ENCODE assay signal across 1 cellular context in genomic region chr18:48446582-48447225, GRCh38.
TF ChIP-seq lines count a peak whose summit lies in the region.

No MANE protein-coding gene starts in this region.

TF ChIP-seq in HepG2, 621 proteins besides CTCF, POLR2A, EP300 and RAD21 (continued from another document and continues in another):
- TF ChIP-seq, protein P1, sequence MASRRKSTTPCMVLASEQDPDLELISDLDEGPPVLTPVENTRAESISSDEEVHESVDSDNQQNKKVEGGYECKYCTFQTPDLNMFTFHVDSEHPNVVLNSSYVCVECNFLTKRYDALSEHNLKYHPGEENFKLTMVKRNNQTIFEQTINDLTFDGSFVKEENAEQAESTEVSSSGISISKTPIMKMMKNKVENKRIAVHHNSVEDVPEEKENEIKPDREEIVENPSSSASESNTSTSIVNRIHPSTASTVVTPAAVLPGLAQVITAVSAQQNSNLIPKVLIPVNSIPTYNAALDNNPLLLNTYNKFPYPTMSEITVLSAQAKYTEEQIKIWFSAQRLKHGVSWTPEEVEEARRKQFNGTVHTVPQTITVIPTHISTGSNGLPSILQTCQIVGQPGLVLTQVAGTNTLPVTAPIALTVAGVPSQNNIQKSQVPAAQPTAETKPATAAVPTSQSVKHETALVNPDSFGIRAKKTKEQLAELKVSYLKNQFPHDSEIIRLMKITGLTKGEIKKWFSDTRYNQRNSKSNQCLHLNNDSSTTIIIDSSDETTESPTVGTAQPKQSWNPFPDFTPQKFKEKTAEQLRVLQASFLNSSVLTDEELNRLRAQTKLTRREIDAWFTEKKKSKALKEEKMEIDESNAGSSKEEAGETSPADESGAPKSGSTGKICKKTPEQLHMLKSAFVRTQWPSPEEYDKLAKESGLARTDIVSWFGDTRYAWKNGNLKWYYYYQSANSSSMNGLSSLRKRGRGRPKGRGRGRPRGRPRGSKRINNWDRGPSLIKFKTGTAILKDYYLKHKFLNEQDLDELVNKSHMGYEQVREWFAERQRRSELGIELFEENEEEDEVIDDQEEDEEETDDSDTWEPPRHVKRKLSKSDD (CRISPR knock-in tag; IDR thresholded peaks at IDR 0.05; ENCODE audit: low read depth), result no peak
- TF ChIP-seq ZBTB33 (CRISPR knock-in tag; IDR thresholded peaks at IDR 0.05), result 0 out of 2 replicates have a peak, but pooled peaks have one; percentile 22
- TF ChIP-seq ZNF354B (CRISPR knock-in tag; IDR thresholded peaks at IDR 0.05), result 0 out of 2 replicates have a peak, but pooled peaks have one; percentile 59
- no peak for TF ChIP-seq AKAP8 (CRISPR knock-in tag; IDR thresholded peaks at IDR 0.05)
- TF ChIP-seq NR1H2 (CRISPR knock-in tag; IDR thresholded peaks at IDR 0.05; ENCODE audit: borderline replicate concordance, low read depth), result no peak
- TF ChIP-seq, protein P2, sequence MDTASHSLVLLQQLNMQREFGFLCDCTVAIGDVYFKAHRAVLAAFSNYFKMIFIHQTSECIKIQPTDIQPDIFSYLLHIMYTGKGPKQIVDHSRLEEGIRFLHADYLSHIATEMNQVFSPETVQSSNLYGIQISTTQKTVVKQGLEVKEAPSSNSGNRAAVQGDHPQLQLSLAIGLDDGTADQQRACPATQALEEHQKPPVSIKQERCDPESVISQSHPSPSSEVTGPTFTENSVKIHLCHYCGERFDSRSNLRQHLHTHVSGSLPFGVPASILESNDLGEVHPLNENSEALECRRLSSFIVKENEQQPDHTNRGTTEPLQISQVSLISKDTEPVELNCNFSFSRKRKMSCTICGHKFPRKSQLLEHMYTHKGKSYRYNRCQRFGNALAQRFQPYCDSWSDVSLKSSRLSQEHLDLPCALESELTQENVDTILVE (CRISPR knock-in tag; IDR thresholded peaks at IDR 0.05), result no peak
- TF ChIP-seq XRCC5 (optimal IDR thresholded peaks at IDR 0.05; ENCODE audit: low read length), result peak; percentile 89
- TF ChIP-seq HCFC1 (IDR thresholded peaks at IDR 0.05; ENCODE audit: low read depth, low read length), result no peak
- TF ChIP-seq TSC22D2 (CRISPR knock-in tag; IDR thresholded peaks at IDR 0.05; ENCODE audit: borderline replicate concordance), result 0 out of 2 replicates have a peak, but pooled peaks have one; percentile 58
- peak; percentile 77 for TF ChIP-seq REPIN1 (CRISPR knock-in tag; IDR thresholded peaks at IDR 0.05; ENCODE audit: borderline replicate concordance, low read depth)
- TF ChIP-seq ZNF143 (CRISPR knock-in tag; IDR thresholded peaks at IDR 0.05), result no peak
- TF ChIP-seq, protein P3, sequence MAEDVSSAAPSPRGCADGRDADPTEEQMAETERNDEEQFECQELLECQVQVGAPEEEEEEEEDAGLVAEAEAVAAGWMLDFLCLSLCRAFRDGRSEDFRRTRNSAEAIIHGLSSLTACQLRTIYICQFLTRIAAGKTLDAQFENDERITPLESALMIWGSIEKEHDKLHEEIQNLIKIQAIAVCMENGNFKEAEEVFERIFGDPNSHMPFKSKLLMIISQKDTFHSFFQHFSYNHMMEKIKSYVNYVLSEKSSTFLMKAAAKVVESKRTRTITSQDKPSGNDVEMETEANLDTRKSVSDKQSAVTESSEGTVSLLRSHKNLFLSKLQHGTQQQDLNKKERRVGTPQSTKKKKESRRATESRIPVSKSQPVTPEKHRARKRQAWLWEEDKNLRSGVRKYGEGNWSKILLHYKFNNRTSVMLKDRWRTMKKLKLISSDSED (CRISPR knock-in tag; IDR thresholded peaks at IDR 0.05), result no peak
- no peak for TF ChIP-seq MAZ (IDR thresholded peaks at IDR 0.05; ENCODE audit: borderline replicate concordance, low read depth, low read length)
- TF ChIP-seq MAZ (CRISPR knock-in tag; IDR thresholded peaks at IDR 0.05; ENCODE audit: low read depth), result peak; percentile 31; the same call in 1 of the 2 replicates
- no peak for TF ChIP-seq ZFP36L1 (CRISPR knock-in tag; IDR thresholded peaks at IDR 0.05)
- TF ChIP-seq ZFX (CRISPR knock-in tag; IDR thresholded peaks at IDR 0.05; ENCODE audit: low read depth), result peak; percentile 84
- TF ChIP-seq MTF1 (CRISPR knock-in tag; IDR thresholded peaks at IDR 0.05), result no peak
- no peak for TF ChIP-seq KDM5A (IDR thresholded peaks at IDR 0.05; ENCODE audit: borderline replicate concordance, low read length)
- no peak for TF ChIP-seq PREB (CRISPR knock-in tag; IDR thresholded peaks at IDR 0.05)
- TF ChIP-seq, protein P4, sequence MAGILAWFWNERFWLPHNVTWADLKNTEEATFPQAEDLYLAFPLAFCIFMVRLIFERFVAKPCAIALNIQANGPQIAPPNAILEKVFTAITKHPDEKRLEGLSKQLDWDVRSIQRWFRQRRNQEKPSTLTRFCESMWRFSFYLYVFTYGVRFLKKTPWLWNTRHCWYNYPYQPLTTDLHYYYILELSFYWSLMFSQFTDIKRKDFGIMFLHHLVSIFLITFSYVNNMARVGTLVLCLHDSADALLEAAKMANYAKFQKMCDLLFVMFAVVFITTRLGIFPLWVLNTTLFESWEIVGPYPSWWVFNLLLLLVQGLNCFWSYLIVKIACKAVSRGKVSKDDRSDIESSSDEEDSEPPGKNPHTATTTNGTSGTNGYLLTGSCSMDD (CRISPR knock-in tag; IDR thresholded peaks at IDR 0.05), result no peak
- peak; percentile 50; the same call in 1 of the 2 replicates for TF ChIP-seq GATAD2A (CRISPR knock-in tag; IDR thresholded peaks at IDR 0.05)
- TF ChIP-seq REXO4 (CRISPR knock-in tag; IDR thresholded peaks at IDR 0.05; ENCODE audit: borderline replicate concordance), result no peak
- TF ChIP-seq ZBTB8A (CRISPR knock-in tag; IDR thresholded peaks at IDR 0.05; ENCODE audit: borderline replicate concordance, low read depth), result no peak
- no peak for TF ChIP-seq DMTF1 (CRISPR knock-in tag; IDR thresholded peaks at IDR 0.05)
- TF ChIP-seq RXRB (CRISPR knock-in tag; IDR thresholded peaks at IDR 0.05; ENCODE audit: borderline replicate concordance), result 0 out of 2 replicates have a peak, but pooled peaks have one; percentile 15
- TF ChIP-seq ZNF792 (CRISPR knock-in tag; IDR thresholded peaks at IDR 0.05), result 0 out of 2 replicates have a peak, but pooled peaks have one; percentile 38
- TF ChIP-seq SMC3 (IDR thresholded peaks at IDR 0.05; ENCODE audit: low read length), result peak; percentile 58
- TF ChIP-seq KLF13 (CRISPR knock-in tag; IDR thresholded peaks at IDR 0.05), result no peak
- TF ChIP-seq MIER3 (CRISPR knock-in tag; IDR thresholded peaks at IDR 0.05; ENCODE audit: borderline replicate concordance), result peak; percentile 52; the same call in 1 of the 2 replicates
- peak; percentile 40; the same call in 1 of the 2 replicates for TF ChIP-seq TBX2 (CRISPR knock-in tag; IDR thresholded peaks at IDR 0.05; ENCODE audit: borderline replicate concordance)
- no peak for TF ChIP-seq ZBTB3 (CRISPR knock-in tag; IDR thresholded peaks at IDR 0.05; ENCODE audit: borderline replicate concordance, low read depth)
- no peak for TF ChIP-seq ATRX (CRISPR knock-in tag; IDR thresholded peaks at IDR 0.05; ENCODE audit: borderline replicate concordance)
- no peak for TF ChIP-seq TCF12 (IDR thresholded peaks at IDR 0.05)
- TF ChIP-seq TCF12 (CRISPR knock-in tag; IDR thresholded peaks at IDR 0.05), result no peak
- TF ChIP-seq ZNF777 (CRISPR knock-in tag; IDR thresholded peaks at IDR 0.05), result no peak
- TF ChIP-seq, protein P5, sequence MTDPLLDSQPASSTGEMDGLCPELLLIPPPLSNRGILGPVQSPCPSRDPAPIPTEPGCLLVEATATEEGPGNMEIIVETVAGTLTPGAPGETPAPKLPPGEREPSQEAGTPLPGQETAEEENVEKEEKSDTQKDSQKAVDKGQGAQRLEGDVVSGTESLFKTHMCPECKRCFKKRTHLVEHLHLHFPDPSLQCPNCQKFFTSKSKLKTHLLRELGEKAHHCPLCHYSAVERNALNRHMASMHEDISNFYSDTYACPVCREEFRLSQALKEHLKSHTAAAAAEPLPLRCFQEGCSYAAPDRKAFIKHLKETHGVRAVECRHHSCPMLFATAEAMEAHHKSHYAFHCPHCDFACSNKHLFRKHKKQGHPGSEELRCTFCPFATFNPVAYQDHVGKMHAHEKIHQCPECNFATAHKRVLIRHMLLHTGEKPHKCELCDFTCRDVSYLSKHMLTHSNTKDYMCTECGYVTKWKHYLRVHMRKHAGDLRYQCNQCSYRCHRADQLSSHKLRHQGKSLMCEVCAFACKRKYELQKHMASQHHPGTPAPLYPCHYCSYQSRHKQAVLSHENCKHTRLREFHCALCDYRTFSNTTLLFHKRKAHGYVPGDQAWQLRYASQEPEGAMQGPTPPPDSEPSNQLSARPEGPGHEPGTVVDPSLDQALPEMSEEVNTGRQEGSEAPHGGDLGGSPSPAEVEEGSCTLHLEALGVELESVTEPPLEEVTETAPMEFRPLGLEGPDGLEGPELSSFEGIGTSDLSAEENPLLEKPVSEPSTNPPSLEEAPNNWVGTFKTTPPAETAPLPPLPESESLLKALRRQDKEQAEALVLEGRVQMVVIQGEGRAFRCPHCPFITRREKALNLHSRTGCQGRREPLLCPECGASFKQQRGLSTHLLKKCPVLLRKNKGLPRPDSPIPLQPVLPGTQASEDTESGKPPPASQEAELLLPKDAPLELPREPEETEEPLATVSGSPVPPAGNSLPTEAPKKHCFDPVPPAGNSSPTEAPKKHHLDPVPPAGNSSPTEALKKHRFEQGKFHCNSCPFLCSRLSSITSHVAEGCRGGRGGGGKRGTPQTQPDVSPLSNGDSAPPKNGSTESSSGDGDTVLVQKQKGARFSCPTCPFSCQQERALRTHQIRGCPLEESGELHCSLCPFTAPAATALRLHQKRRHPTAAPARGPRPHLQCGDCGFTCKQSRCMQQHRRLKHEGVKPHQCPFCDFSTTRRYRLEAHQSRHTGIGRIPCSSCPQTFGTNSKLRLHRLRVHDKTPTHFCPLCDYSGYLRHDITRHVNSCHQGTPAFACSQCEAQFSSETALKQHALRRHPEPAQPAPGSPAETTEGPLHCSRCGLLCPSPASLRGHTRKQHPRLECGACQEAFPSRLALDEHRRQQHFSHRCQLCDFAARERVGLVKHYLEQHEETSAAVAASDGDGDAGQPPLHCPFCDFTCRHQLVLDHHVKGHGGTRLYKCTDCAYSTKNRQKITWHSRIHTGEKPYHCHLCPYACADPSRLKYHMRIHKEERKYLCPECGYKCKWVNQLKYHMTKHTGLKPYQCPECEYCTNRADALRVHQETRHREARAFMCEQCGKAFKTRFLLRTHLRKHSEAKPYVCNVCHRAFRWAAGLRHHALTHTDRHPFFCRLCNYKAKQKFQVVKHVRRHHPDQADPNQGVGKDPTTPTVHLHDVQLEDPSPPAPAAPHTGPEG (CRISPR knock-in tag; IDR thresholded peaks at IDR 0.05), result no peak
- TF ChIP-seq IKZF4 (CRISPR knock-in tag; IDR thresholded peaks at IDR 0.05; ENCODE audit: borderline replicate concordance, low read depth, not compliant biosample characterization), result peak; percentile 30
- TF ChIP-seq ATF5 (CRISPR knock-in tag; IDR thresholded peaks at IDR 0.05; ENCODE audit: low read depth), result no peak
- no peak for TF ChIP-seq PHF5A (CRISPR knock-in tag; IDR thresholded peaks at IDR 0.05; ENCODE audit: low read depth, unreplicated experiment)
- peak; percentile 43; the same call in 1 of the 2 replicates for TF ChIP-seq ZNF350 (CRISPR knock-in tag; IDR thresholded peaks at IDR 0.05; ENCODE audit: borderline replicate concordance, low read depth)
- no peak for TF ChIP-seq ARID3A (IDR thresholded peaks at IDR 0.05; ENCODE audit: low read depth, low read length)
